Comparison of ENCODE assay signal across 13 cellular contexts in genomic region chr14:103031956-103032355, GRCh38. TPM values are rescaled to one million over a fixed set of nuclear protein-coding genes. Genes with fewer than 3 reads are reported as not detected.
DNase-seq lines count a peak whose midpoint lies in the region; ATAC-seq and TF ChIP-seq lines count a peak whose summit lies in the region.
"Had no signal": no experiment of that assay in that cellular context is flagged by ENCODE, and none has a peak within 500 bp of the region (broad histone marks: within the 10 kb centered on the region; RNA-seq: fewer than 3 reads in every experiment).

No MANE protein-coding gene starts in this region.

- no peak overlapping the region for H3K4me3 Mint-ChIP-seq in WTC11
- H3K4me3 Mint-ChIP-seq: naive B cell had no signal

- no peaks in the 10 kb centered on the region for H3K27me3 Mint-ChIP-seq in WTC11 (ENCODE audit: low read depth)
- H3K27me3 Mint-ChIP-seq: naive B cell had no signal

- H3K36me3 ChIP-seq in liver (ENCODE audit: control insufficient read depth in 4 of 4, insufficient read depth in 3 of 4, low read depth in 1 of 4, low read length in 3 of 4), result no peaks in the 10 kb centered on the region
- H3K36me3 ChIP-seq: upper lobe of left lung had no signal

- no peak overlapping the region for H3K27ac Mint-ChIP-seq in WTC11

- H3K4me1 Mint-ChIP-seq in WTC11, result peaks cover 4% of the 10 kb centered on the region; the same call in 1 of the 2 replicates

- TF ChIP-seq CTCF in AG10803 (conservative IDR thresholded peaks at IDR 0.05; ENCODE audit: low read length), result peak; percentile 11; the same call in 1 of the 2 replicates
- no peak for TF ChIP-seq CTCF in WTC11 (IDR thresholded peaks at IDR 0.05)
- peak; percentile 14 for TF ChIP-seq CTCF in liver (IDR thresholded peaks at IDR 0.05; ENCODE audit: low read depth, low read length, missing input control)

- 43% methylated on average over 9 of the region's 9 CpGs for WGBS in liver

- no peaks in the 10 kb centered on the region for H3K27me3 ChIP-seq in liver (ENCODE audit: control insufficient read depth in 4 of 4, insufficient read depth in 4 of 4, low read length in 3 of 4)
- H3K27me3 ChIP-seq: upper lobe of left lung had no signal

- peak; percentile 55 for ATAC-seq in WTC11
- no peak for ATAC-seq in GM19328 (IDR thresholded peaks at IDR 0.05; ENCODE audit: unreplicated experiment)

- POLR2A ChIA-PET in WTC11 (lab: Charles Lee), result interaction anchor here (0.6 to 0.7 kb wide), 3 partner anchors 191 to 1846 kb away, joined by 3 to 4 read pairs (median 3); no protein-coding TSS in a partner anchor

- H3K4me1 ChIP-seq in liver (ENCODE audit: control insufficient read depth in 4 of 4, insufficient read depth in 4 of 4, low read length in 3 of 4), result peaks cover 15 to 41% (median 31%) of the 10 kb centered on the region in 4 donors

- TF ChIP-seq RAD21 in liver (IDR thresholded peaks at IDR 0.05), result peak; percentile 48 to 62

- DNase-seq in AG10803 (ENCODE audit: low read depth) (peak; percentile 11), HT-29 (ENCODE audit: low spot score) (peak; percentile 51), WTC11 (ENCODE audit: low spot score) (peak; percentile 41), cortex of kidney (lab: John Stamatoyannopoulos, UW) (no peak), NCI-H1105 treated with DMSO at 0.1 percent for 48 hours (lab: John Stamatoyannopoulos, UW) (no peak)
- DNase-seq in activated CD4-positive, CD25-positive, alpha-beta regulatory T cell (lab: John Stamatoyannopoulos, UW), result no peak
- DNase-seq: cerebellar nuclear complex, naive B cell, NCI-H187 had no signal

- H3K36me3 Mint-ChIP-seq in WTC11, result peaks cover 1% of the 10 kb centered on the region

- peaks cover 2% of the 10 kb centered on the region for H3K9me3 Mint-ChIP-seq in WTC11

- peak overlapping the region in 1 of 2 donors; percentile 37 for H3K9ac ChIP-seq in liver (ENCODE audit: low read depth in 1 of 2, low read length in 2 of 2)

- H3K9me3 ChIP-seq in liver (ENCODE audit: control insufficient read depth in 4 of 4, low read length in 3 of 4), result no peaks in the 10 kb centered on the region
- H3K9me3 ChIP-seq: upper lobe of left lung had no signal

- CTCF ChIA-PET in WTC11 (lab: Charles Lee), result interaction anchor here (1.0 to 1.6 kb wide), 3 partner anchors 9 to 73 kb away, joined by 3 to 4 read pairs (median 4); no protein-coding TSS in a partner anchor

- peak overlapping the region; percentile 36 to 58 for H3K27ac ChIP-seq in liver (ENCODE audit: low read depth in 1 of 2, low read length in 2 of 2)
- H3K27ac ChIP-seq: upper lobe of left lung had no signal

- H3K4me3 ChIP-seq in AG10803 (ENCODE audit: low read length), result no peak overlapping the region
- no peak overlapping the region for H3K4me3 ChIP-seq in liver (ENCODE audit: low read depth in 1 of 3, low read length in 3 of 3)
- H3K4me3 ChIP-seq: upper lobe of left lung had no signal

TF ChIP-seq in WTC11, 78 proteins besides CTCF, POLR2A, EP300 and RAD21:
- no peak for TF ChIP-seq ZNF423 (CRISPR knock-in tag; IDR thresholded peaks at IDR 0.05)
- no peak for TF ChIP-seq AR (CRISPR knock-in tag; IDR thresholded peaks at IDR 0.05)

TF ChIP-seq in liver, 16 proteins besides CTCF, POLR2A, EP300 and RAD21:
- TF ChIP-seq FOXA1 (IDR thresholded peaks at IDR 0.05) (no peak), SP1 (IDR thresholded peaks at IDR 0.05) (no peak), MAX (IDR thresholded peaks at IDR 0.05) (no peak)

RNA-seq across cellular contexts. Expression of gene CDC42BPB, which starts 25.4 kb away (rescaled TPM):
- 40.0 and 51.0 TPM in 2 replicates for total RNA-seq in HT-29 (2014; rRNA removed; shearing (Covaris generic))
- 87.1 to 96.9 TPM (median 87.3 TPM) in 3 replicates for total RNA-seq in WTC11 (2021)
- total RNA-seq in liver, result 10 to 100 TPM; 35.2 to 78.7 TPM
- polyA plus RNA-seq in liver, result 10 to 100 TPM in 1 of 2 donors, 1 to 10 TPM in 1; 4.1 to 24.3 TPM

RNA-seq across cellular contexts. Expression of gene LBHD2, which starts 52.1 kb away (rescaled TPM):
- not detected in 2 replicates for total RNA-seq in HT-29 (2014; rRNA removed; shearing (Covaris generic))
- total RNA-seq in WTC11 (2021) (not detected in 3 replicates), liver (under 1 TPM in 1 of 2 donors, not detected in 1; 0.47 TPM)
- polyA plus RNA-seq in liver, result under 1 TPM in 1 of 2 donors, not detected in 1; 0.53 TPM
- total RNA-seq: T-helper 1 cell treated with Interleukin-12 subunit alpha and Interleukin-12 subunit beta and Interleukin-4 antibody, amounts not matched to agents 30 ng/mL and 1 ng/mL, for 36 hours; upper lobe of left lung had no signal

Comparison
In these comparisons a context has a peak if more than half of its experiments do, and no peak if none do; other contexts are left out.
1. DNase-seq: peak in AG10803 (single experiment), HT-29 (single experiment) and WTC11 (single experiment); none in cortex of kidney (single experiment), activated CD4-positive, CD25-positive, alpha-beta regulatory T cell (0 of 4) and NCI-H1105 treated with DMSO at 0.1 percent for 48 hours (single experiment).